ENCODE assay signal across 1 cellular context in genomic region chr1:145714524-145715111, GRCh38.
TF ChIP-seq lines count a peak whose summit lies in the region.

No MANE protein-coding gene starts in this region.

TF ChIP-seq in HepG2, 621 proteins besides CTCF, POLR2A, EP300 and RAD21 (continued from another document and continues in another):
- TF ChIP-seq, protein P1, sequence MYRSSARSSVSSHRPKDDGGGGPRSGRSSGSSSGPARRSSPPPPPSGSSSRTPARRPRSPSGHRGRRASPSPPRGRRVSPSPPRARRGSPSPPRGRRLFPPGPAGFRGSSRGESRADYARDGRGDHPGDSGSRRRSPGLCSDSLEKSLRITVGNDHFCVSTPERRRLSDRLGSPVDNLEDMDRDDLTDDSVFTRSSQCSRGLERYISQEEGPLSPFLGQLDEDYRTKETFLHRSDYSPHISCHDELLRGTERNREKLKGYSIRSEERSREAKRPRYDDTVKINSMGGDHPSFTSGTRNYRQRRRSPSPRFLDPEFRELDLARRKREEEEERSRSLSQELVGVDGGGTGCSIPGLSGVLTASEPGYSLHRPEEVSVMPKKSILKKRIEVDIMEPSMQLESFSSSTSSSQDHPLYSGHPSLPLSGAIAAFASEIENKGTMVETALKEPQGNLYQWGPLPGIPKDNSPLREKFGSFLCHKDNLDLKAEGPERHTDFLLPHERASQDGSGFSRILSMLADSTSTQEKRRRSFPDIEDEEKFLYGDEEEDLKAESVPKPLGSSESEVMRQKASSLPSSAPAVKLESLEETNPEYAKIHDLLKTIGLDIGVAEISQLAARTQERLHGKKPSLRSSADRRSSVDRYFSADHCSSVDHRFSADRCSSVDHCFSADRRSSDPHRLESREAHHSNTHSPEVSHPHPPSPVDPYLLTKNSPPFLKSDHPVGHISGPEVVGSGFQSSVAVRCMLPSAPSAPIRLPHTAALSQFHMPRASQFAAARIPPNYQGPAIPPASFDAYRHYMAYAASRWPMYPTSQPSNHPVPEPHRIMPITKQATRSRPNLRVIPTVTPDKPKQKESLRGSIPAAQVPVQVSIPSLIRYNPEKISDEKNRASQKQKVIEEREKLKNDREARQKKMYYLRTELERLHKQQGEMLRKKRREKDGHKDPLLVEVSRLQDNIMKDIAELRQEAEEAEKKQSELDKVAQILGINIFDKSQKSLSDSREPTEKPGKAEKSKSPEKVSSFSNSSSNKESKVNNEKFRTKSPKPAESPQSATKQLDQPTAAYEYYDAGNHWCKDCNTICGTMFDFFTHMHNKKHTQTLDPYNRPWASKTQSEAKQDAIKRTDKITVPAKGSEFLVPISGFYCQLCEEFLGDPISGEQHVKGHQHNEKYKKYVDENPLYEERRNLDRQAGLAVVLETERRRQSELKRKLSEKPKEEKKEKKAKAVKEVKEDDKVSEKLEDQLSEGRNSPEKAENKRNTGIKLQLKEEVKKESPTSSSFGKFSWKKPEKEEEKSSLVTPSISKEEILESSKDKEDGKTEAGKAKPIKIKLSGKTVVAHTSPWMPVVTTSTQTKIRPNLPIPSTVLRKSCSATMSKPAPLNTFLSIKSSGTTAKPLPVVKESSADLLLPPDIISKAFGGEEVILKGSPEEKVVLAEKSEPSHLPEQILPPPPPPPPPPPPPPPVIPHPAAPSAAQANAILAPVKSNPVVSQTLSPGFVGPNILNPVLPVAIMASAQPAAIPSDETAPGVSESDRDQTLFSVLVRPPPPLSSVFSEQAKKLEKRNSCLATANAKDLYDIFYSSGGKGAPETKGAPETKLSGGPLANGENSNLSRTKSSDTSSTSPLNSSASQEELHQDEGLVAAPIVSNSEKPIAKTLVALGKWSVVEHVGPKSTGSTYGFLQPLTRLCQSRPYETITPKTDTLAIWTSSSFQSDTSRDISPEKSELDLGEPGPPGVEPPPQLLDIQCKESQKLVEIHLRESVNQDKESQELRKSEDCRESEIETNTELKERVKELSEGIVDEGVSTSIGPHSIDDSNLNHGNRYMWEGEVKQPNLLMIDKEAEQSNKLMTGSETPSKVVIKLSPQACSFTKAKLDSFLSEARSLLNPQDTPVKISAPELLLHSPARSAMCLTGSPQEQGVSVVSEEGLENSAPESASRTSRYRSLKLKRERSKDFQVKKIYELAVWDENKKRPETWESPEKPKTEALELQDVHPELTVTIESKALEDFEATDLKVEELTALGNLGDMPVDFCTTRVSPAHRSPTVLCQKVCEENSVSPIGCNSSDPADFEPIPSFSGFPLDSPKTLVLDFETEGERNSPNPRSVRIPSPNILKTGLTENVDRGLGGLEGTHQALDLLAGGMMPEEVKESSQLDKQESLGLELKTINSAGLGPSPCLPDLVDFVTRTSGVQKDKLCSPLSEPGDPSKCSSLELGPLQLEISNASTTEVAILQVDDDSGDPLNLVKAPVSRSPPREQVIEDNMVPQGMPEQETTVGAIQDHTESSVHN (CRISPR knock-in tag; IDR thresholded peaks at IDR 0.05), result no peak
- TF ChIP-seq SUZ12 (IDR thresholded peaks at IDR 0.05; ENCODE audit: low read depth, low read length), result no peak
- TF ChIP-seq, protein P2, sequence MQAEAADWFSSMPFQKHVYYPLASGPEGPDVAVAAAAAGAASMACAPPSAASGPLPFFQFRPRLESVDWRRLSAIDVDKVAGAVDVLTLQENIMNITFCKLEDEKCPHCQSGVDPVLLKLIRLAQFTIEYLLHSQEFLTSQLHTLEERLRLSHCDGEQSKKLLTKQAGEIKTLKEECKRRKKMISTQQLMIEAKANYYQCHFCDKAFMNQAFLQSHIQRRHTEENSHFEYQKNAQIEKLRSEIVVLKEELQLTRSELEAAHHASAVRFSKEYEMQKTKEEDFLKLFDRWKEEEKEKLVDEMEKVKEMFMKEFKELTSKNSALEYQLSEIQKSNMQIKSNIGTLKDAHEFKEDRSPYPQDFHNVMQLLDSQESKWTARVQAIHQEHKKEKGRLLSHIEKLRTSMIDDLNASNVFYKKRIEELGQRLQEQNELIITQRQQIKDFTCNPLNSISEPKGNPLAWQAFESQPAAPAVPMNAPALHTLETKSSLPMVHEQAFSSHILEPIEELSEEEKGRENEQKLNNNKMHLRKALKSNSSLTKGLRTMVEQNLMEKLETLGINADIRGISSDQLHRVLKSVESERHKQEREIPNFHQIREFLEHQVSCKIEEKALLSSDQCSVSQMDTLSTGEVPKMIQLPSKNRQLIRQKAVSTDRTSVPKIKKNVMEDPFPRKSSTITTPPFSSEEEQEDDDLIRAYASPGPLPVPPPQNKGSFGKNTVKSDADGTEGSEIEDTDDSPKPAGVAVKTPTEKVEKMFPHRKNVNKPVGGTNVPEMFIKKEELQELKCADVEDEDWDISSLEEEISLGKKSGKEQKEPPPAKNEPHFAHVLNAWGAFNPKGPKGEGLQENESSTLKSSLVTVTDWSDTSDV (CRISPR knock-in tag; IDR thresholded peaks at IDR 0.05), result no peak
- TF ChIP-seq SRF (IDR thresholded peaks at IDR 0.05; ENCODE audit: low read depth, low read length), result no peak
- TF ChIP-seq, protein P3, sequence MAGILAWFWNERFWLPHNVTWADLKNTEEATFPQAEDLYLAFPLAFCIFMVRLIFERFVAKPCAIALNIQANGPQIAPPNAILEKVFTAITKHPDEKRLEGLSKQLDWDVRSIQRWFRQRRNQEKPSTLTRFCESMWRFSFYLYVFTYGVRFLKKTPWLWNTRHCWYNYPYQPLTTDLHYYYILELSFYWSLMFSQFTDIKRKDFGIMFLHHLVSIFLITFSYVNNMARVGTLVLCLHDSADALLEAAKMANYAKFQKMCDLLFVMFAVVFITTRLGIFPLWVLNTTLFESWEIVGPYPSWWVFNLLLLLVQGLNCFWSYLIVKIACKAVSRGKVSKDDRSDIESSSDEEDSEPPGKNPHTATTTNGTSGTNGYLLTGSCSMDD (CRISPR knock-in tag; IDR thresholded peaks at IDR 0.05), result no peak
- peak; percentile 66 for TF ChIP-seq TFE3 (CRISPR knock-in tag; IDR thresholded peaks at IDR 0.05)
- TF ChIP-seq SAP130 (CRISPR knock-in tag; IDR thresholded peaks at IDR 0.05; ENCODE audit: low read depth), result peak; percentile 52; the same call in 1 of the 2 replicates
- no peak for TF ChIP-seq ZNF746 (CRISPR knock-in tag; IDR thresholded peaks at IDR 0.05)
- no peak for TF ChIP-seq NFIC (IDR thresholded peaks at IDR 0.05; ENCODE audit: low read length)
- TF ChIP-seq STAT5B (CRISPR knock-in tag; IDR thresholded peaks at IDR 0.05), result no peak
- TF ChIP-seq ZNF503 (CRISPR knock-in tag; IDR thresholded peaks at IDR 0.05), result 0 out of 2 replicates have a peak, but pooled peaks have one; percentile 41
- TF ChIP-seq, protein P4, sequence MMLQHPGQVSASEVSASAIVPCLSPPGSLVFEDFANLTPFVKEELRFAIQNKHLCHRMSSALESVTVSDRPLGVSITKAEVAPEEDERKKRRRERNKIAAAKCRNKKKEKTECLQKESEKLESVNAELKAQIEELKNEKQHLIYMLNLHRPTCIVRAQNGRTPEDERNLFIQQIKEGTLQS (CRISPR knock-in tag; IDR thresholded peaks at IDR 0.05), result no peak
- no peak for TF ChIP-seq TRIM24 (CRISPR knock-in tag; IDR thresholded peaks at IDR 0.05)
- no peak for TF ChIP-seq ZFP62 (CRISPR knock-in tag; IDR thresholded peaks at IDR 0.05)
- no peak; the same call in 1 of the 2 replicates for TF ChIP-seq ZNF362 (CRISPR knock-in tag; IDR thresholded peaks at IDR 0.05; ENCODE audit: borderline replicate concordance)
- no peak for TF ChIP-seq CBX5 (CRISPR knock-in tag; IDR thresholded peaks at IDR 0.05; ENCODE audit: borderline replicate concordance)
- no peak for TF ChIP-seq ZNF326 (CRISPR knock-in tag; IDR thresholded peaks at IDR 0.05; ENCODE audit: borderline replicate concordance)
- TF ChIP-seq FOXO1 (CRISPR knock-in tag; IDR thresholded peaks at IDR 0.05), result peak; percentile 61
- TF ChIP-seq KDM5B (CRISPR knock-in tag; IDR thresholded peaks at IDR 0.05; ENCODE audit: borderline replicate concordance), result peak; percentile 55; the same call in 1 of the 2 replicates
- peak; percentile 44; the same call in 1 of the 2 replicates for TF ChIP-seq TMF1 (CRISPR knock-in tag; IDR thresholded peaks at IDR 0.05; ENCODE audit: low read depth)
- TF ChIP-seq HNRNPLL (IDR thresholded peaks at IDR 0.05; ENCODE audit: low read depth, low read length, poor library complexity, severe bottlenecking), result no peak
- no peak for TF ChIP-seq ZNF225 (CRISPR knock-in tag; IDR thresholded peaks at IDR 0.05)
- TF ChIP-seq SIX4 (CRISPR knock-in tag; IDR thresholded peaks at IDR 0.05), result no peak
- peak; percentile 54; the same call in 1 of the 2 replicates for TF ChIP-seq ZBTB25 (CRISPR knock-in tag; IDR thresholded peaks at IDR 0.05)
- peak; percentile 49; the same call in 1 of the 2 replicates for TF ChIP-seq TBX3 (IDR thresholded peaks at IDR 0.05; ENCODE audit: borderline replicate concordance)
- TF ChIP-seq, protein P5, sequence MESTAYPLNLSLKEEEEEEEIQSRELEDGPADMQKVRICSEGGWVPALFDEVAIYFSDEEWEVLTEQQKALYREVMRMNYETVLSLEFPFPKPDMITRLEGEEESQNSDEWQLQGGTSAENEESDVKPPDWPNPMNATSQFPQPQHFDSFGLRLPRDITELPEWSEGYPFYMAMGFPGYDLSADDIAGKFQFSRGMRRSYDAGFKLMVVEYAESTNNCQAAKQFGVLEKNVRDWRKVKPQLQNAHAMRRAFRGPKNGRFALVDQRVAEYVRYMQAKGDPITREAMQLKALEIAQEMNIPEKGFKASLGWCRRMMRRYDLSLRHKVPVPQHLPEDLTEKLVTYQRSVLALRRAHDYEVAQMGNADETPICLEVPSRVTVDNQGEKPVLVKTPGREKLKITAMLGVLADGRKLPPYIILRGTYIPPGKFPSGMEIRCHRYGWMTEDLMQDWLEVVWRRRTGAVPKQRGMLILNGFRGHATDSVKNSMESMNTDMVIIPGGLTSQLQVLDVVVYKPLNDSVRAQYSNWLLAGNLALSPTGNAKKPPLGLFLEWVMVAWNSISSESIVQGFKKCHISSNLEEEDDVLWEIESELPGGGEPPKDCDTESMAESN (CRISPR knock-in tag; conservative IDR thresholded peaks at IDR 0.05), result no peak
- 0 out of 2 replicates have a peak, but pooled peaks have one; percentile 57 for TF ChIP-seq ZNF782 (CRISPR knock-in tag; IDR thresholded peaks at IDR 0.05; ENCODE audit: borderline replicate concordance)
- TF ChIP-seq ZNF557 (CRISPR knock-in tag; IDR thresholded peaks at IDR 0.05), result peak; percentile 87; the same call in 1 of the 2 replicates
- no peak for TF ChIP-seq FIP1L1 (IDR thresholded peaks at IDR 0.05; ENCODE audit: borderline replicate concordance, insufficient read depth, low read depth, low read length)
- TF ChIP-seq NFE2L1 (CRISPR knock-in tag; IDR thresholded peaks at IDR 0.05; ENCODE audit: borderline replicate concordance), result no peak
- no peak for TF ChIP-seq TAF15 (IDR thresholded peaks at IDR 0.05; ENCODE audit: low read depth, low read length, poor library complexity, severe bottlenecking)
- TF ChIP-seq ZNF143 (CRISPR knock-in tag; IDR thresholded peaks at IDR 0.05), result no peak
- TF ChIP-seq ZBTB7B (CRISPR knock-in tag; IDR thresholded peaks at IDR 0.05), result peak; percentile 47; the same call in 1 of the 2 replicates
- TF ChIP-seq ATF7 (IDR thresholded peaks at IDR 0.05), result no peak
- no peak for TF ChIP-seq ATF7 (CRISPR knock-in tag; IDR thresholded peaks at IDR 0.05)
- TF ChIP-seq ZBTB7A (CRISPR knock-in tag; IDR thresholded peaks at IDR 0.05), result no peak
- TF ChIP-seq ZNF230 (CRISPR knock-in tag; IDR thresholded peaks at IDR 0.05), result peak; percentile 89
- TF ChIP-seq, protein P6, sequence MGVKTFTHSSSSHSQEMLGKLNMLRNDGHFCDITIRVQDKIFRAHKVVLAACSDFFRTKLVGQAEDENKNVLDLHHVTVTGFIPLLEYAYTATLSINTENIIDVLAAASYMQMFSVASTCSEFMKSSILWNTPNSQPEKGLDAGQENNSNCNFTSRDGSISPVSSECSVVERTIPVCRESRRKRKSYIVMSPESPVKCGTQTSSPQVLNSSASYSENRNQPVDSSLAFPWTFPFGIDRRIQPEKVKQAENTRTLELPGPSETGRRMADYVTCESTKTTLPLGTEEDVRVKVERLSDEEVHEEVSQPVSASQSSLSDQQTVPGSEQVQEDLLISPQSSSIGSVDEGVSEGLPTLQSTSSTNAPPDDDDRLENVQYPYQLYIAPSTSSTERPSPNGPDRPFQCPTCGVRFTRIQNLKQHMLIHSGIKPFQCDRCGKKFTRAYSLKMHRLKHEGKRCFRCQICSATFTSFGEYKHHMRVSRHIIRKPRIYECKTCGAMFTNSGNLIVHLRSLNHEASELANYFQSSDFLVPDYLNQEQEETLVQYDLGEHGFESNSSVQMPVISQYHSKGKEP (CRISPR knock-in tag; IDR thresholded peaks at IDR 0.05), result no peak
- no peak for TF ChIP-seq ZNF367 (CRISPR knock-in tag; IDR thresholded peaks at IDR 0.05; ENCODE audit: borderline replicate concordance)
